8 cellular contexts compared by ENCODE assay signal in the genomic region with DNA sequence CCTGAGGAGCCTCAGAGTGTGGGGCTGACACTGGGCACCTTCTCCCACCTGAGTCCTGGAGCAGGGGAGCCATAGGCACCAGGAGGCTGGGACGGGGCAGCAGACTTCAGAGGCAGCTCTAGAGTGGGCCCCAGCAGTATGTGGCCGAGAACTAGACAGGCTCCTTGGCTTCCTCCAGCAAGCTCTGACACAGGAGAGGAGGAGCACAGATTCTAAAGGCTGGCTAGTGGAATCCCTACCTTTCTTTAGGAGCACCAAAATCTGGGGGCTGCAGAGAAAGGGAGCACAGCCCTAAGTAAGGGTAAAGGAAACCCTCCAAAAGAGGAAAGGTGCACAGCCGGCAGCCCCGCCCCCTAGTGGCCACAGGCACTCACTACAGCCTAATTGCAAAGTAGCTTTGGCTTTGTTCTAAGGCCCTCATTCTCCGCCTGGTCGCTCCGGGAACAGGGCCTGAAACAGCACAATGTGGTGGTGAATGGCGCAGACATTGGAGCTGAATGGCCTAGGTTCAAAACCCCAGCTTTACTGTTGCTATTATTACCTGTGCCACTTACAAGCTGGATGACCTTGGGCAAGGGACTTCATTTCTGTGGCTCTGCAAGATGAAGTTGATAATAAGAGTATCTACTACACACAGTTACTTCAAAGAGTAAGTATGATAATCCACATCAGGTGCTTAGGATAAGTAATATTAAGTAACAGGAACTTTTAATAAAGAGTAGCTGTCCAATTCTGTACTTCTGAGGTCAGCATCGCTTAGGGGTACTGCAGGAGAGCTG. TPM values are rescaled to one million over a fixed set of nuclear protein-coding genes. Genes with fewer than 3 reads are reported as not detected.
DNase-seq lines count a peak whose midpoint lies in the region; ATAC-seq and TF ChIP-seq lines count a peak whose summit lies in the region.

No MANE protein-coding gene starts in this region.

- peak overlapping the region; percentile 65 for H3K4me2 ChIP-seq in PC-3 (ENCODE audit: low read length)

- peak overlapping the region in 3 of 10 donors; percentile 8 to 44 (median 40) for H3K27ac Mint-ChIP-seq in naive thymus-derived CD8-positive, alpha-beta T cell
- no peak overlapping the region for H3K27ac Mint-ChIP-seq in stimulated activated naive B cell treated with anti-CD40 and anti-IgM and Interleukin-4, amounts not matched to agents 10 μg/mL and 1 μg/mL and 100 μg/mL, for 72 hours

- peak; percentile 56 for DNase-seq in PC-3
- peak; percentile 57 for DNase-seq in activated T-cell treated with anti-CD3 and anti-CD28 coated beads for 4 hours
- no peak for DNase-seq in esophagus squamous epithelium (lab: John Stamatoyannopoulos, UW)
- DNase-seq in naive thymus-derived CD8-positive, alpha-beta T cell: peak; percentile 30 to 80 (median 66)
- DNase-seq in stimulated activated naive B cell treated with anti-CD40 and anti-IgM and Interleukin-4, amounts not matched to agents 10 μg/mL and 1 μg/mL and 100 μg/mL, for 72 hours: peak; percentile 41

- 33% methylated on average over 6 to 8 of the region's 9 CpGs for WGBS in esophagus squamous epithelium, 2 donors

- H3K9me3 ChIP-seq in PC-3 (ENCODE audit: low read length) (no peaks in the 10 kb centered on the region), esophagus squamous epithelium (no peaks in the 10 kb centered on the region)

- H3K36me3 Mint-ChIP-seq in naive thymus-derived CD8-positive, alpha-beta T cell: peaks cover 0 to 12% (median 0%) of the 10 kb centered on the region in 3 donors
- peaks cover 4 to 7% of the 10 kb centered on the region in 2 donors for H3K36me3 Mint-ChIP-seq in stimulated activated naive B cell treated with anti-CD40 and anti-IgM and Interleukin-4, amounts not matched to agents 10 μg/mL and 1 μg/mL and 100 μg/mL, for 72 hours

- H3K9ac ChIP-seq in PC-3 (ENCODE audit: low read length): peak overlapping the region; percentile 46

- BruUV-seq in PC-3 (replicated peaks; lab: Mats Ljungman, UMichigan): no TSS peak

- peaks cover 4% of the 10 kb centered on the region for H3F3A ChIP-seq in PC-3 (ENCODE audit: low read length, unreplicated experiment)

- H3K4me1 Mint-ChIP-seq in naive thymus-derived CD8-positive, alpha-beta T cell: peaks cover 0 to 10% (median 3%) of the 10 kb centered on the region in 4 donors
- peaks cover 7 to 13% of the 10 kb centered on the region in 2 donors for H3K4me1 Mint-ChIP-seq in stimulated activated naive B cell treated with anti-CD40 and anti-IgM and Interleukin-4, amounts not matched to agents 10 μg/mL and 1 μg/mL and 100 μg/mL, for 72 hours

- H3K27ac ChIP-seq in C4-2B (peak overlapping the region; percentile 61), PC-3 (ENCODE audit: low read length) (peak overlapping the region; percentile 88), esophagus squamous epithelium (peak overlapping the region; percentile 52 to 75 (median 73))

- CTCF ChIA-PET in PC-3 (lab: Charles Lee): interaction anchor here (1.1 to 1.5 kb wide), 3 partner anchors 12 to 26 kb away, joined by 3 to 8 read pairs (median 5); no protein-coding TSS in a partner anchor

- TF ChIP-seq POLR2A in esophagus squamous epithelium (IDR thresholded peaks at IDR 0.05): no peak

- no peaks in the 10 kb centered on the region for H3K27me3 ChIP-seq in PC-3 (ENCODE audit: low read length)
- no peaks in the 10 kb centered on the region for H3K27me3 ChIP-seq in esophagus squamous epithelium

- H3K4me3 Mint-ChIP-seq in naive thymus-derived CD8-positive, alpha-beta T cell: no peak overlapping the region
- H3K4me3 Mint-ChIP-seq in stimulated activated naive B cell treated with anti-CD40 and anti-IgM and Interleukin-4, amounts not matched to agents 10 μg/mL and 1 μg/mL and 100 μg/mL, for 72 hours: no peak overlapping the region

- H2AFZ ChIP-seq in PC-3 (ENCODE audit: low read length): no peak overlapping the region

- H4K20me1 ChIP-seq in PC-3 (ENCODE audit: low read length): no peaks in the 10 kb centered on the region

- H3K27me3 Mint-ChIP-seq in naive thymus-derived CD8-positive, alpha-beta T cell: peaks cover 0 to 3% (median 0%) of the 10 kb centered on the region in 5 donors
- peaks cover 0 to 5% of the 10 kb centered on the region in 2 donors for H3K27me3 Mint-ChIP-seq in stimulated activated naive B cell treated with anti-CD40 and anti-IgM and Interleukin-4, amounts not matched to agents 10 μg/mL and 1 μg/mL and 100 μg/mL, for 72 hours

- TF ChIP-seq CTCF in C4-2B (conservative IDR thresholded peaks at IDR 0.05): peak; percentile 99
- TF ChIP-seq CTCF in PC-3 (conservative IDR thresholded peaks at IDR 0.05; ENCODE audit: low read depth, low read length): peak; percentile 98
- TF ChIP-seq CTCF in esophagus squamous epithelium (IDR thresholded peaks at IDR 0.05): peak; percentile 90 to 99 (median 93)

- H3K79me2 ChIP-seq in PC-3 (ENCODE audit: low read length): no peaks in the 10 kb centered on the region

- H3K4me1 ChIP-seq in PC-3 (ENCODE audit: insufficient read depth, low read length) (peaks cover 64% of the 10 kb centered on the region), esophagus squamous epithelium (peaks cover 29 to 82% (median 57%) of the 10 kb centered on the region in 3 donors)

- no peaks in the 10 kb centered on the region for H3K9me2 ChIP-seq in PC-3 (replicated peaks; ENCODE audit: low read length)

- POLR2A ChIA-PET in PC-3 (lab: Charles Lee; ENCODE audit: unreplicated experiment): interaction anchor here (0.7 kb wide), 1 partner anchor 18 kb away, joined by 3 read pairs; no protein-coding TSS in a partner anchor
- POLR2A ChIA-PET in naive thymus-derived CD8-positive, alpha-beta T cell (lab: Charles Lee): interaction anchor here (1.0 kb wide), 1 partner anchor 161 kb away, joined by 3 read pairs; no protein-coding TSS in a partner anchor

- no peaks in the 10 kb centered on the region for H3K9me3 Mint-ChIP-seq in naive thymus-derived CD8-positive, alpha-beta T cell
- no peaks in the 10 kb centered on the region for H3K9me3 Mint-ChIP-seq in stimulated activated naive B cell treated with anti-CD40 and anti-IgM and Interleukin-4, amounts not matched to agents 10 μg/mL and 1 μg/mL and 100 μg/mL, for 72 hours

- ATAC-seq in HG02642 (IDR thresholded peaks at IDR 0.05; ENCODE audit: poor library complexity, unreplicated experiment) (peak; percentile 51), PC-3 (peak; percentile 31), GM18517 (IDR thresholded peaks at IDR 0.05; ENCODE audit: unreplicated experiment) (no peak)
- peak; percentile 73 to 74 for ATAC-seq in naive thymus-derived CD8-positive, alpha-beta T cell
- ATAC-seq in stimulated activated naive B cell treated with anti-CD40 and anti-IgM and Interleukin-4, amounts not matched to agents 10 μg/mL and 1 μg/mL and 100 μg/mL, for 72 hours (replicated peaks): peak; percentile 67 to 71

- intact Hi-C loops in PC-3 (cut with micrococcal nuclease): loop anchor here (5.0 to 10.0 kb wide), 3 partner anchors 136 to 599 kb away; no protein-coding TSS in a partner anchor
- intact Hi-C loops in esophagus squamous epithelium (cut with DNase I): loop anchor here (10.0 kb wide), 1 partner anchor 599 kb away; no protein-coding TSS in a partner anchor

- H3K36me3 ChIP-seq in PC-3 (ENCODE audit: low read depth, low read length) (no peaks in the 10 kb centered on the region), esophagus squamous epithelium (peaks cover 0 to under 1% (median 0%) of the 10 kb centered on the region in 3 donors)

- H3K4me3 ChIP-seq in PC-3 (ENCODE audit: low read length) (no peak overlapping the region), esophagus squamous epithelium (peak overlapping the region in 2 of 4 donors; percentile 2 to 5)

RNA-seq across cellular contexts. Expression of a gene that starts 8.8 kb away (rescaled TPM):
- total RNA-seq in PC-3 (2014; rRNA removed): not detected in 2 replicates
- not detected for total RNA-seq in esophagus squamous epithelium
- total RNA-seq in naive thymus-derived CD8-positive, alpha-beta T cell: not detected
- not detected for polyA plus RNA-seq in naive thymus-derived CD8-positive, alpha-beta T cell

RNA-seq across cellular contexts. Expression of a gene that starts 20.1 kb away (rescaled TPM):
- total RNA-seq in PC-3 (2014; rRNA removed) (not detected in 2 replicates), esophagus squamous epithelium (not detected)
- total RNA-seq in naive thymus-derived CD8-positive, alpha-beta T cell: not detected
- not detected for polyA plus RNA-seq in naive thymus-derived CD8-positive, alpha-beta T cell
